ENCODE assay signal across 8 cellular contexts in the genomic region with DNA sequence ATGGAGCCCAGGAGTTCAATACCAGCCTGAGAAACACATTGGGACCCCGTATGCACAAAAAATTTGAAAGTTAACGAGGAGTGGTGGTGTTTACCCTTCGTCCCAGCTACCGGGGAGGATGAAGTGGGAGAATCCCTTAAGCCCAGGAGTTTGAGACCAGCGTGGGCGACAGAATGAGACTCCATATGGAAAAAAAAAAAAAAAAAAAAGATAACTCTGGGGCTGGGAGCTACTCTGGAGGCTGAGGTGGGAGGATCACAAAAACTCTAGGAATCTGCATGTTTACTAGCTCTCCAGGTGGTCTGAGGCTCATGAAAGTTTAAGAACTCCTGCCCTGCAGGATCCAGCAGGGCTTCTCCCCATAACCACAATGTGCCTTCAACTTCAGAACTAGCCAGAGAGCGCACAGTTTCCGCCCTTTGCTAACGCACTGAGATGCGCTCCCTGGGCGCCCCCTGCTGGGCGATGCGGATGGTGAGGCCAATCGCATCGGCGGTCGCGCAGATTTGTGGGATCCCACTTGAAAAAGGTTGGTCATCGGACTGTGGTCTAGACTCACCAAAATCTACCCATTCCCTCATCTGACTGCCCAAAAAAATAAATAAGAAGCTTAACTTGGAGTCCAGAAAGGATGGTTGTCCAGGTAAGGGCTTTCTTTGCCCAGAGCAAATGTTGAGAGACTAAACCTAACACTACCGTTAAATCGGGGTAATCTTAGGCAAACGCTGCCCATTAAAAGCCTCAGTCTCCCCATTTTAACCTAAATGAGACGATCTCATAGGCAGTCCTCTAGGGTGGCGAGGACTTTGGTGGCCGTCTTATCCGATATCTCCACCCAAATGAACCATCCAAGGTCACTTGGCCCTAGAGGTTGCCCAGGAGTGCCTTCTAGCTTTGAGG. TPM values are rescaled to one million over a fixed set of nuclear protein-coding genes. Genes with fewer than 3 reads are reported as not detected.
DNase-seq lines count a peak whose midpoint lies in the region; ATAC-seq lines count a peak whose summit lies in the region.

No MANE protein-coding gene starts in this region.

- CTCF ChIA-PET in activated CD4-positive, alpha-beta memory T cell treated with anti-CD3 and anti-CD28 coated beads, Interleukin-2, amount 10 ng/mL, durations not matched to agents 7 days and 5 days (lab: Charles Lee): interaction anchor here (0.6 to 8.2 kb wide), 38 partner anchors 11 to 218 kb away, joined by 3 to 67 read pairs (median 4); a partner anchor contains a TSS

- POLR2A ChIA-PET in activated CD4-positive, alpha-beta memory T cell treated with anti-CD3 and anti-CD28 coated beads, Interleukin-2, amount 10 ng/mL, durations not matched to agents 7 days and 5 days (lab: Charles Lee): interaction anchor here (0.6 to 2.3 kb wide), 12 partner anchors 10 to 501 kb away, joined by 3 to 28 read pairs (median 4); a partner anchor contains a TSS

- H3K27me3 Mint-ChIP-seq in activated CD4-positive, alpha-beta memory T cell treated with anti-CD3 and anti-CD28 coated beads, Interleukin-2, amount 10 ng/mL, durations not matched to agents 7 days and 5 days: peaks cover 23% of the 10 kb centered on the region

- ATAC-seq in GM19452 (IDR thresholded peaks at IDR 0.05; ENCODE audit: unreplicated experiment): no peak

- no peaks in the 10 kb centered on the region for H3K36me3 Mint-ChIP-seq in activated CD4-positive, alpha-beta memory T cell treated with anti-CD3 and anti-CD28 coated beads, Interleukin-2, amount 10 ng/mL, durations not matched to agents 7 days and 5 days (ENCODE audit: low read depth)

- no peak overlapping the region for H3K27ac Mint-ChIP-seq in activated CD4-positive, alpha-beta memory T cell treated with anti-CD3 and anti-CD28 coated beads, Interleukin-2, amount 10 ng/mL, durations not matched to agents 7 days and 5 days

- H3K4me1 Mint-ChIP-seq in activated CD4-positive, alpha-beta memory T cell treated with anti-CD3 and anti-CD28 coated beads, Interleukin-2, amount 10 ng/mL, durations not matched to agents 7 days and 5 days: peaks cover 49% of the 10 kb centered on the region

- H3K9me3 Mint-ChIP-seq in activated CD4-positive, alpha-beta memory T cell treated with anti-CD3 and anti-CD28 coated beads, Interleukin-2, amount 10 ng/mL, durations not matched to agents 7 days and 5 days: no peaks in the 10 kb centered on the region

- peak; percentile 57 to 65 for DNase-seq in AML-193 (lab: John Stamatoyannopoulos, UW)
- peak; percentile 50 for DNase-seq in GOT3 (lab: John Stamatoyannopoulos, UW)
- DNase-seq in NCI-H748 treated with DMSO at 0.1 percent for 48 hours (lab: John Stamatoyannopoulos, UW): peak; percentile 36
- peak; percentile 88 for DNase-seq in activated CD4-positive, alpha-beta memory T cell treated with anti-CD3 and anti-CD28 coated beads, Interleukin-2, amount 10 ng/mL, durations not matched to agents 7 days and 5 days
- peak; percentile 79 for DNase-seq in effector CD4-positive, alpha-beta T cell
- DNase-seq in medulla oblongata (ENCODE audit: extremely low spot score): peak; percentile 58
- DNase-seq in stimulated activated CD8-positive, alpha-beta memory T cell treated with anti-CD3 and anti-CD28 coated beads, Interleukin-2, amount 100 ng/mL, for 1 hour (ENCODE audit: low read depth in 2 of 2): peak; percentile 71 to 73

- no peak overlapping the region for H3K4me3 Mint-ChIP-seq in activated CD4-positive, alpha-beta memory T cell treated with anti-CD3 and anti-CD28 coated beads, Interleukin-2, amount 10 ng/mL, durations not matched to agents 7 days and 5 days

RNA-seq across cellular contexts. Expression of a gene that starts 8.8 kb away (rescaled TPM):
- under 1 TPM in 1 of 2 experiments, not detected in 1; 0.18 TPM for total RNA-seq in activated CD4-positive, alpha-beta memory T cell treated with anti-CD3 and anti-CD28 coated beads, Interleukin-2, amount 10 ng/mL, durations not matched to agents 7 days and 5 days

RNA-seq across cellular contexts. Expression of a gene that starts 9.9 kb away (rescaled TPM):
- total RNA-seq in activated CD4-positive, alpha-beta memory T cell treated with anti-CD3 and anti-CD28 coated beads, Interleukin-2, amount 10 ng/mL, durations not matched to agents 7 days and 5 days: 1 to 10 TPM; 1.9 to 4.3 TPM

RNA-seq across cellular contexts. Expression of a gene that starts 46.0 kb away (rescaled TPM):
- 1,000 to 10,000 TPM; 1,572 to 1,591 TPM for total RNA-seq in activated CD4-positive, alpha-beta memory T cell treated with anti-CD3 and anti-CD28 coated beads, Interleukin-2, amount 10 ng/mL, durations not matched to agents 7 days and 5 days

RNA-seq across cellular contexts. Expression of a gene that starts 46.8 kb away (rescaled TPM):
- total RNA-seq in activated CD4-positive, alpha-beta memory T cell treated with anti-CD3 and anti-CD28 coated beads, Interleukin-2, amount 10 ng/mL, durations not matched to agents 7 days and 5 days: not detected

RNA-seq across cellular contexts. Expression of a gene that starts 57.4 kb away (rescaled TPM):
- 10 to 100 TPM; 46.9 to 49.9 TPM for total RNA-seq in activated CD4-positive, alpha-beta memory T cell treated with anti-CD3 and anti-CD28 coated beads, Interleukin-2, amount 10 ng/mL, durations not matched to agents 7 days and 5 days

Comparison
In these comparisons a context has a peak if more than half of its experiments do, and no peak if none do; other contexts are left out.
1. DNase-seq: peak in every context shown above with its lines; median percentile 88 in activated CD4-positive, alpha-beta memory T cell treated with anti-CD3 and anti-CD28 coated beads, Interleukin-2, amount 10 ng/mL, durations not matched to agents 7 days and 5 days; 79 in effector CD4-positive, alpha-beta T cell; 72 in stimulated activated CD8-positive, alpha-beta memory T cell treated with anti-CD3 and anti-CD28 coated beads, Interleukin-2, amount 100 ng/mL, for 1 hour; 61 in AML-193; 58 in medulla oblongata; 50 in GOT3; 36 in NCI-H748 treated with DMSO at 0.1 percent for 48 hours.